14 cellular contexts compared by ENCODE assay signal in the genomic region with DNA sequence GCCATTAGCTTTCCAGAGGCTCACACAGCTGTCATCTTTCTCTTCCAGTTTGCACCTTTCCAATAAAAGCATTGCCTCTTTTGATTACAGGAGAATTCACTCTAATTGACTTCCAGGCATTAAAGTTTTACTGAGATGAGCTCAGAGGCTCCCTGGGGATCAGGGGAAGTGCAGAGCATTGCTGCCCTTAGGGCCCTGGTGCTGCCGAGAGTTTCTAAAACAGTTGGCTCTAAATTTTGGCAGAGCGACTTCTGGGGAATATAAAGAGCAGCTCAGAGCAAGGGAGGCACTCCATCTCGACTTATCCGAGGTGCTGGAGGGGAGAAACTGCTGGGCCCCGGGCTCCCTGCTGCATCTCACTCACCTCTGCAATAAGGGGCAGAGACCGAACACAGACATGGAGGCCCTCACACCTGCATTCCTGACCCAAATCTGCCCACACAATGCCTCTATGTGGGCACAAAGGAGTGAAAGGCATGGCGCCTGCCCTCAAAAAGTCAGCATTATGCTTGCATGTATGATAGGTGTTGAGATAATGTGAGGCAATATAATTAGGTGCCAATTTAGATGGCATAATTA.
A peak's percentile ranks its signal among the peaks of the same experiment; 100 is the strongest.
DNase-seq lines count a peak whose midpoint lies in the region; ATAC-seq and TF ChIP-seq lines count a peak whose summit lies in the region.
"Had no signal": no experiment of that assay in that cellular context is flagged by ENCODE, and none has a peak within 500 bp of the region (broad histone marks: within the 10 kb centered on the region; RNA-seq: fewer than 3 reads in every experiment).

No MANE protein-coding gene starts in this region.

- WGBS in GM23248 (ENCODE audit: low coverage in 1 of 2, low lambda C conversion rate in 2 of 2, missing lambda C conversion rate in 2 of 2), 2 experiments: 46 to 53% methylated on average over 7 of the region's 7 CpGs

- H3K4me2 ChIP-seq in GM23248 (ENCODE audit: unreplicated experiment) (no peak overlapping the region), osteoblast (ENCODE audit: insufficient read depth, low read length) (no peak overlapping the region)

- H3K27ac ChIP-seq in GM23248: no peak overlapping the region
- no peak overlapping the region for H3K27ac ChIP-seq in osteoblast (ENCODE audit: low read depth, low read length)

- H3K79me2 ChIP-seq in GM23248 (ENCODE audit: insufficient read depth) (no peaks in the 10 kb centered on the region), osteoblast (ENCODE audit: insufficient read depth, low read length) (no peaks in the 10 kb centered on the region)

- intact Hi-C loops in mucosa of descending colon (cut with DNase I, micrococcal nuclease): no loop called here

- no peak overlapping the region for H3K9ac ChIP-seq in GM23248

- no peaks in the 10 kb centered on the region for H3K9me3 ChIP-seq in GM23248 (ENCODE audit: low read depth)
- no peaks in the 10 kb centered on the region for H3K9me3 ChIP-seq in osteoblast (ENCODE audit: low read depth, low read length)
- H3K9me3 ChIP-seq in mucosa of descending colon: no peaks in the 10 kb centered on the region

- no peak for ATAC-seq in mucosa of descending colon
- no peak for ATAC-seq in GM19035 (IDR thresholded peaks at IDR 0.05; ENCODE audit: unreplicated experiment)
- ATAC-seq: CD8-positive, alpha-beta T cell had no signal

- H3K4me3 ChIP-seq in GM23248: no peak overlapping the region
- H3K4me3 ChIP-seq in osteoblast (ENCODE audit: insufficient read depth, low read length): no peak overlapping the region
- no peak overlapping the region for H3K4me3 ChIP-seq in mucosa of descending colon

- TF ChIP-seq CTCF in osteoblast (IDR thresholded peaks at IDR 0.05; ENCODE audit: extremely low read depth, low read depth, low read length): no peak
- TF ChIP-seq CTCF in mucosa of descending colon (IDR thresholded peaks at IDR 0.05): no peak

- H3K36me3 ChIP-seq in GM23248 (ENCODE audit: low read depth): no peaks in the 10 kb centered on the region
- H3K36me3 ChIP-seq in osteoblast (ENCODE audit: insufficient read depth, low read length): no peaks in the 10 kb centered on the region
- H3K36me3 ChIP-seq in mucosa of descending colon (ENCODE audit: low read depth): no peaks in the 10 kb centered on the region

- H3K27me3 ChIP-seq in GM23248 (replicated peaks; ENCODE audit: insufficient read depth) (no peaks in the 10 kb centered on the region), osteoblast (ENCODE audit: insufficient read depth, low read length) (no peaks in the 10 kb centered on the region)

- DNase-seq in GM23248 (peak; percentile 57), NCI-H69 (lab: John Stamatoyannopoulos, UW) (peak; percentile 19), fibroblast of gingiva (ENCODE audit: low read depth) (peak; percentile 34), osteoblast (ENCODE audit: insufficient read length, low spot score, missing footprints) (peak; percentile 36), cerebellum (ENCODE audit: low spot score) (no peak), mucosa of descending colon (no peak), NCI-H748 treated with DMSO at 0.1 percent for 48 hours (lab: John Stamatoyannopoulos, UW) (no peak)
- DNase-seq: CD8-positive, alpha-beta T cell; DND-41; HCEC 1CT; NCI-H1436 treated with DMSO at 0.1 percent for 48 hours; NCI-H2081 treated with DMSO at 0.1 percent for 48 hours; SHP77 treated with DMSO at 0.1 percent for 48 hours had no signal

- H3K9me2 ChIP-seq in GM23248 (ENCODE audit: insufficient read depth): no peaks in the 10 kb centered on the region

- H2AFZ ChIP-seq in GM23248: no peak overlapping the region
- no peak overlapping the region for H2AFZ ChIP-seq in osteoblast (ENCODE audit: low read length)

- in situ Hi-C loops in GM23248 (cut with MboI): loop anchor here (10.0 kb wide), 1 partner anchor 465 kb away; no protein-coding TSS in a partner anchor

- peaks cover 30% of the 10 kb centered on the region for H3F3A ChIP-seq in GM23248 (ENCODE audit: insufficient read depth)

- H3K4me1 ChIP-seq in GM23248 (ENCODE audit: insufficient read depth): peaks cover 49% of the 10 kb centered on the region
- peaks cover 42% of the 10 kb centered on the region for H3K4me1 ChIP-seq in osteoblast (ENCODE audit: insufficient read depth, low read length)
- H3K4me1 ChIP-seq in mucosa of descending colon (ENCODE audit: low read depth): no peaks in the 10 kb centered on the region

- no peaks in the 10 kb centered on the region for H4K20me1 ChIP-seq in GM23248 (ENCODE audit: insufficient read depth)
- H4K20me1 ChIP-seq in osteoblast (ENCODE audit: insufficient read depth, low read length): no peaks in the 10 kb centered on the region

Comparison
In these comparisons a context has a peak if more than half of its experiments do, and no peak if none do; other contexts are left out.
1. DNase-seq: peak in GM23248 (single experiment), NCI-H69 (single experiment), fibroblast of gingiva (single experiment) and osteoblast (single experiment); none in cerebellum (single experiment), mucosa of descending colon (0 of 3) and NCI-H748 treated with DMSO at 0.1 percent for 48 hours (single experiment).